In genomic region chr3:26345613-26346012, GRCh38 we compare ENCODE assay signal across 21 cellular contexts.
A peak's percentile ranks its signal among the peaks of the same experiment; 100 is the strongest.
DNase-seq lines count a peak whose midpoint lies in the region; ATAC-seq and TF ChIP-seq lines count a peak whose summit lies in the region.
"Had no signal": no experiment of that assay in that cellular context is flagged by ENCODE, and none has a peak within 500 bp of the region (broad histone marks: within the 10 kb centered on the region; RNA-seq: fewer than 3 reads in every experiment).

No MANE protein-coding gene starts in this region.

- peaks cover 5% of the 10 kb centered on the region; the same call in 2 of the 3 replicates for H3K9me3 Mint-ChIP-seq in GM23338
- H3K9me3 Mint-ChIP-seq in WTC11 = peaks cover 5% of the 10 kb centered on the region

- no peak overlapping the region for H4K12ac ChIP-seq in trophoblast cell (ENCODE audit: low read depth, low read length)

- H3F3A ChIP-seq in GM23338 (replicated peaks; ENCODE audit: low read depth) = no peaks in the 10 kb centered on the region

- peaks cover 5% of the 10 kb centered on the region for H3K9me3 ChIP-seq in trophoblast cell (ENCODE audit: insufficient read depth, low read depth, low read length)

- H3K23ac ChIP-seq in trophoblast cell (ENCODE audit: low read length) = no peak overlapping the region

- H3K4me2 ChIP-seq in GM23338 (no peak overlapping the region), trophoblast cell (ENCODE audit: low read length) (no peak overlapping the region)
- H3K4me2 ChIP-seq: BLaER1 treated with 17β-estradiol and CSF1 and Interleukin-3, amounts not matched to agents 10 nM and 100 nM had no signal

- peak; percentile 48 to 62 for TF ChIP-seq CTCF in GM23338 (conservative IDR thresholded peaks at IDR 0.05; ENCODE audit: low read depth in 2 of 2)
- no peak for TF ChIP-seq CTCF in WTC11 (IDR thresholded peaks at IDR 0.05)

- ATAC-seq in GM23338 (no peak), WTC11 (peak; percentile 78), GM19351 (IDR thresholded peaks at IDR 0.05; ENCODE audit: unreplicated experiment) (no peak)
- ATAC-seq: HCT116, HepG2 had no signal

- 0 out of 2 replicates have a peak, but pooled peaks cover 3% of the 10 kb centered on the region for H3K9me2 ChIP-seq in GM23338 (ENCODE audit: insufficient read depth)

- H3K9ac ChIP-seq in trophoblast cell (ENCODE audit: low read length) = no peak overlapping the region
- H3K9ac ChIP-seq: BLaER1 treated with 17β-estradiol and CSF1 and Interleukin-3, amounts not matched to agents 10 nM and 100 nM had no signal

- H2AK5ac ChIP-seq in trophoblast cell (ENCODE audit: low read length) = no peak overlapping the region

- H3K27ac ChIP-seq in GM23338 (ENCODE audit: low read depth) (no peak overlapping the region), trophoblast cell (ENCODE audit: low read depth, low read length) (no peak overlapping the region)
- H3K27ac ChIP-seq: BLaER1 treated with 17β-estradiol and CSF1 and Interleukin-3, amounts not matched to agents 10 nM and 100 nM had no signal

- no peak overlapping the region for H2BK120ac ChIP-seq in trophoblast cell (ENCODE audit: insufficient read depth, low read length, poor library complexity)

- peak overlapping the region; percentile 6 for H3K14ac ChIP-seq in trophoblast cell (ENCODE audit: low read length)

- POLR2A ChIA-PET in WTC11 (lab: Charles Lee) = no interaction called here

- H3K4me3 ChIP-seq in GM23338 (no peak overlapping the region), trophoblast cell (ENCODE audit: low read depth, low read length) (no peak overlapping the region)
- H3K4me3 ChIP-seq: BLaER1 treated with 17β-estradiol and CSF1 and Interleukin-3, amounts not matched to agents 10 nM and 100 nM had no signal

- H3K4me1 Mint-ChIP-seq in GM23338 = no peaks in the 10 kb centered on the region
- no peaks in the 10 kb centered on the region; the same call in 1 of the 2 replicates for H3K4me1 Mint-ChIP-seq in WTC11
- H3K4me1 Mint-ChIP-seq: B cell; CD4-positive, CD25-positive, alpha-beta regulatory T cell; CD8-positive, alpha-beta memory T cell; IgD-negative memory B cell had no signal

- CTCF ChIA-PET in WTC11 (lab: Charles Lee) = no interaction called here

- H3K27me3 Mint-ChIP-seq in GM23338 (ENCODE audit: insufficient read depth, low read depth, poor library complexity) = peaks cover 7% of the 10 kb centered on the region
- H3K27me3 Mint-ChIP-seq in WTC11 (ENCODE audit: low read depth) = no peaks in the 10 kb centered on the region
- H3K27me3 Mint-ChIP-seq: B cell; CD4-positive, CD25-positive, alpha-beta regulatory T cell; CD8-positive, alpha-beta memory T cell; IgD-negative memory B cell had no signal

- no peak overlapping the region for H4K8ac ChIP-seq in trophoblast cell (ENCODE audit: low read depth, low read length)

- H3K27ac Mint-ChIP-seq in GM23338 (no peak overlapping the region), WTC11 (no peak overlapping the region)
- H3K27ac Mint-ChIP-seq: B cell; CD4-positive, CD25-positive, alpha-beta regulatory T cell; CD8-positive, alpha-beta memory T cell; HFFc6; IgD-negative memory B cell had no signal

- H4K91ac ChIP-seq in trophoblast cell (ENCODE audit: low read depth, low read length) = peak overlapping the region; percentile 4

- DNase-seq in GM23338 (ENCODE audit: low spot score) (peak; percentile 14), WTC11 (ENCODE audit: low spot score) (peak; percentile 38), iPS-NIHi11 (ENCODE audit: low spot score) (peak; percentile 47), trophoblast cell (no peak), GDM1 (lab: John Stamatoyannopoulos, UW) (no peak), retina (no peak)
- DNase-seq: CD4-positive, CD25-positive, alpha-beta regulatory T cell; CD8-positive, alpha-beta memory T cell; COR-L47; DMS 273 treated with DMSO at 0.1 percent for 48 hours; DMS53; DND-41; EL; HFFc6; KG1 had no signal

- peaks cover 22% of the 10 kb centered on the region for H3K79me1 ChIP-seq in trophoblast cell (ENCODE audit: low read length)

- H3K4me3 Mint-ChIP-seq in GM23338 (no peak overlapping the region), WTC11 (no peak overlapping the region)
- H3K4me3 Mint-ChIP-seq: B cell; CD4-positive, CD25-positive, alpha-beta regulatory T cell; CD8-positive, alpha-beta memory T cell; HFFc6; IgD-negative memory B cell had no signal

- no CpG with 5 or more reads among the region's 10 CpGs for WGBS in trophoblast cell (ENCODE audit: extremely low coverage, insufficient coverage, insufficient read length)

- H3K4me1 ChIP-seq in GM23338 (ENCODE audit: insufficient read depth) (no peaks in the 10 kb centered on the region), trophoblast cell (ENCODE audit: control insufficient read depth in 1 of 2, insufficient read depth in 2 of 2, low read length in 2 of 2) (peaks cover 0 to 4% of the 10 kb centered on the region in 2 experiments)
- H3K4me1 ChIP-seq: BLaER1 treated with 17β-estradiol and CSF1 and Interleukin-3, amounts not matched to agents 10 nM and 100 nM had no signal

- H3K27me3 ChIP-seq in GM23338 (ENCODE audit: insufficient read depth) (no peaks in the 10 kb centered on the region), trophoblast cell (ENCODE audit: insufficient read depth, low read length) (no peaks in the 10 kb centered on the region)
- H3K27me3 ChIP-seq: BLaER1 treated with 17β-estradiol and CSF1 and Interleukin-3, amounts not matched to agents 10 nM and 100 nM had no signal

- H3K36me3 ChIP-seq in GM23338 (ENCODE audit: insufficient read depth) (no peaks in the 10 kb centered on the region), trophoblast cell (ENCODE audit: control insufficient read depth in 1 of 2, insufficient read depth in 2 of 2, low read length in 2 of 2) (no peaks in the 10 kb centered on the region)
- H3K36me3 ChIP-seq: BLaER1 treated with 17β-estradiol and CSF1 and Interleukin-3, amounts not matched to agents 10 nM and 100 nM had no signal

- no peak overlapping the region for H2BK5ac ChIP-seq in trophoblast cell (ENCODE audit: low read depth, low read length, poor library complexity)

- H3K79me2 ChIP-seq in GM23338 (replicated peaks; ENCODE audit: insufficient read depth) (no peaks in the 10 kb centered on the region), trophoblast cell (ENCODE audit: control insufficient read depth, insufficient read depth, low read length, poor library complexity) (no peaks in the 10 kb centered on the region)

- H2BK12ac ChIP-seq in trophoblast cell (ENCODE audit: low read length) = peak overlapping the region; percentile 50

- no peak overlapping the region for H3K4ac ChIP-seq in trophoblast cell (ENCODE audit: low read depth, low read length)

- no peaks in the 10 kb centered on the region for H3K36me3 Mint-ChIP-seq in GM23338 (ENCODE audit: low read depth)
- H3K36me3 Mint-ChIP-seq in WTC11 = no peaks in the 10 kb centered on the region
- H3K36me3 Mint-ChIP-seq: CD4-positive, CD25-positive, alpha-beta regulatory T cell; CD8-positive, alpha-beta memory T cell; IgD-negative memory B cell had no signal

- H2AFZ ChIP-seq in GM23338 (no peak overlapping the region), trophoblast cell (ENCODE audit: insufficient read depth, low read length, poor library complexity) (no peak overlapping the region)

- no peak overlapping the region for H3K18ac ChIP-seq in trophoblast cell (ENCODE audit: low read length)

- H4K20me1 ChIP-seq in GM23338 (replicated peaks; ENCODE audit: insufficient read depth) = no peaks in the 10 kb centered on the region
- H4K20me1 ChIP-seq: BLaER1 treated with 17β-estradiol and CSF1 and Interleukin-3, amounts not matched to agents 10 nM and 100 nM had no signal

TF ChIP-seq in WTC11, 78 proteins besides CTCF, POLR2A, EP300 and RAD21 (continues in another document):
- TF ChIP-seq CREM (CRISPR knock-in tag; IDR thresholded peaks at IDR 0.05) = no peak
- TF ChIP-seq TP53 (CRISPR knock-in tag; IDR thresholded peaks at IDR 0.05) = no peak
- TF ChIP-seq OVOL2 (CRISPR knock-in tag; IDR thresholded peaks at IDR 0.05; ENCODE audit: borderline replicate concordance) = no peak
- TF ChIP-seq ZNF512 (CRISPR knock-in tag; IDR thresholded peaks at IDR 0.05; ENCODE audit: borderline replicate concordance) = no peak
- TF ChIP-seq ZNF416 (CRISPR knock-in tag; IDR thresholded peaks at IDR 0.05) = no peak
- no peak for TF ChIP-seq E2F4 (CRISPR knock-in tag; IDR thresholded peaks at IDR 0.05; ENCODE audit: borderline replicate concordance, low read depth)
- no peak for TF ChIP-seq ZNF232 (CRISPR knock-in tag; IDR thresholded peaks at IDR 0.05)
- TF ChIP-seq RELA (CRISPR knock-in tag; IDR thresholded peaks at IDR 0.05; ENCODE audit: borderline replicate concordance) = no peak
- TF ChIP-seq E2F5 (CRISPR knock-in tag; IDR thresholded peaks at IDR 0.05) = no peak
- TF ChIP-seq FOXP1 (CRISPR knock-in tag; IDR thresholded peaks at IDR 0.05; ENCODE audit: borderline replicate concordance) = no peak
- no peak for TF ChIP-seq CREB1 (CRISPR knock-in tag; IDR thresholded peaks at IDR 0.05)

Comparison
In these comparisons a context has a peak if more than half of its experiments do, and no peak if none do; other contexts are left out.
1. DNase-seq: peak in GM23338 (single experiment), WTC11 (single experiment) and iPS-NIHi11 (single experiment); none in trophoblast cell (0 of 2), GDM1 (single experiment) and retina (single experiment).